In genomic region chr7:46386428-46387399, GRCh38 we compare ENCODE assay signal across 27 cellular contexts.
DNase-seq lines count a peak whose midpoint lies in the region; ATAC-seq, FAIRE-seq and TF ChIP-seq lines count a peak whose summit lies in the region.
"Had no signal": no experiment of that assay in that cellular context is flagged by ENCODE, and none has a peak within 500 bp of the region (broad histone marks: within the 10 kb centered on the region; RNA-seq: fewer than 3 reads in every experiment).

No MANE protein-coding gene starts in this region.

- H3K4me2 ChIP-seq in astrocyte (ENCODE audit: low read length), result peak overlapping the region; percentile 31
- H3K4me2 ChIP-seq: BLaER1 had no signal

- no peaks in the 10 kb centered on the region for H3K36me3 ChIP-seq in astrocyte (ENCODE audit: insufficient read depth, low read length)
- H3K36me3 ChIP-seq: adrenal gland, BLaER1, esophagus muscularis mucosa, transverse colon had no signal

- no peaks in the 10 kb centered on the region for H3K27me3 Mint-ChIP-seq in astrocyte (ENCODE audit: low read depth, unreplicated experiment)
- H3K27me3 Mint-ChIP-seq: activated CD4-positive, alpha-beta T cell treated with anti-CD3 and anti-CD28 coated beads, Interleukin-2, amount 10 ng/mL, durations not matched to agents 24 days and 14 days; central memory CD8-positive, alpha-beta T cell; naive B cell; T-cell had no signal

- no peak for FAIRE-seq in astrocyte (lab: Jason Lieb, UNC)
- no peak for FAIRE-seq in urothelium cell line (lab: Jason Lieb, UNC)
- FAIRE-seq: D721Med, GM12892 had no signal

- H3K4me3 Mint-ChIP-seq in astrocyte (ENCODE audit: unreplicated experiment), result no peak overlapping the region
- H3K4me3 Mint-ChIP-seq: activated CD4-positive, alpha-beta T cell treated with anti-CD3 and anti-CD28 coated beads, Interleukin-2, amount 10 ng/mL, durations not matched to agents 24 days and 14 days; central memory CD8-positive, alpha-beta T cell; naive B cell; T-cell had no signal

- no peak overlapping the region for H3K4me3 ChIP-seq in astrocyte (ENCODE audit: insufficient read depth, low read depth, low read length)
- H3K4me3 ChIP-seq: adrenal gland, BLaER1, esophagus muscularis mucosa, lung, transverse colon had no signal

- DNase-seq in HK-2 (ENCODE audit: unreplicated experiment), result peak; percentile 9
- peak; percentile 33 for DNase-seq in astrocyte (ENCODE audit: low read depth)
- DNase-seq in glomerular visceral epithelial cell (ENCODE audit: extremely low spot score), result peak; percentile 25
- DNase-seq in urothelium cell line (ENCODE audit: low spot score), result peak; percentile 45
- DNase-seq in T-helper 2 cell, result no peak
- no peak for DNase-seq in NCI-H1417 treated with DMSO at 0.1 percent for 48 hours (lab: John Stamatoyannopoulos, UW)
- DNase-seq: activated CD4-positive, alpha-beta T cell treated with anti-CD3 and anti-CD28 coated beads, Interleukin-2, amount 10 ng/mL, durations not matched to agents 24 days and 14 days; activated effector memory CD4-positive, alpha-beta T cell treated with anti-CD3 and anti-CD28 coated beads, Interleukin-2, amount 50 U/mL, for 16 hours; adrenal gland; effector CD8-positive, alpha-beta T cell; KBM-7; naive B cell; NCI-H2081; NK-92 treated with Interleukin-12 subunit alpha and Interleukin-12 subunit beta, amount 100 ng/mL, for 24 hours; stimulated activated CD4-positive, alpha-beta T cell treated with anti-CD3 and anti-CD28 coated beads, Interleukin-2, amount 100 ng/mL, for 24 hours; stimulated activated naive CD8-positive, alpha-beta T cell treated with anti-CD3 and anti-CD28 coated beads, Interleukin-15, Interleukin-2, amounts not matched to agents 100 U/mL and 50 U/mL, for 24 hours; T-cell; transverse colon had no signal

- peak overlapping the region; percentile 70 for H3K27ac Mint-ChIP-seq in astrocyte (ENCODE audit: unreplicated experiment)
- H3K27ac Mint-ChIP-seq: activated CD4-positive, alpha-beta T cell treated with anti-CD3 and anti-CD28 coated beads, Interleukin-2, amount 10 ng/mL, durations not matched to agents 24 days and 14 days; naive B cell; T-cell had no signal

- no peak for TF ChIP-seq CTCF in astrocyte (IDR thresholded peaks at IDR 0.05; ENCODE audit: insufficient read depth, low read depth, low read length)

- peaks cover 3% of the 10 kb centered on the region for H3K9me3 Mint-ChIP-seq in astrocyte (ENCODE audit: unreplicated experiment)
- H3K9me3 Mint-ChIP-seq: activated CD4-positive, alpha-beta T cell treated with anti-CD3 and anti-CD28 coated beads, Interleukin-2, amount 10 ng/mL, durations not matched to agents 24 days and 14 days had no signal

- peaks cover 27% of the 10 kb centered on the region for H3K4me1 Mint-ChIP-seq in astrocyte (ENCODE audit: low read depth, unreplicated experiment)
- H3K4me1 Mint-ChIP-seq: activated CD4-positive, alpha-beta T cell treated with anti-CD3 and anti-CD28 coated beads, Interleukin-2, amount 10 ng/mL, durations not matched to agents 24 days and 14 days; central memory CD8-positive, alpha-beta T cell; naive B cell; T-cell had no signal

- H4K20me1 ChIP-seq in astrocyte (ENCODE audit: insufficient read depth, low read length), result no peaks in the 10 kb centered on the region
- H4K20me1 ChIP-seq: BLaER1 had no signal

- H3K79me2 ChIP-seq in astrocyte (ENCODE audit: insufficient read depth, low read length), result no peaks in the 10 kb centered on the region
- H3K79me2 ChIP-seq: parathyroid adenoma had no signal

- no peaks in the 10 kb centered on the region for H3K36me3 Mint-ChIP-seq in astrocyte (ENCODE audit: low read depth, unreplicated experiment)
- H3K36me3 Mint-ChIP-seq: naive B cell, T-cell had no signal

- H3K27me3 ChIP-seq in astrocyte (ENCODE audit: insufficient read depth, low read length), result no peaks in the 10 kb centered on the region
- H3K27me3 ChIP-seq: adrenal gland, BLaER1, esophagus muscularis mucosa, transverse colon had no signal

- peaks cover 16% of the 10 kb centered on the region for H3K4me1 ChIP-seq in astrocyte (ENCODE audit: insufficient read depth, low read length)
- H3K4me1 ChIP-seq: BLaER1 had no signal

- peak overlapping the region; percentile 84 for H3K27ac ChIP-seq in astrocyte (ENCODE audit: low read depth, low read length)
- H3K27ac ChIP-seq: adrenal gland, BLaER1, esophagus muscularis mucosa, parathyroid adenoma, RWPE1, transverse colon had no signal

- H3K9ac ChIP-seq in astrocyte (ENCODE audit: low read length), result peak overlapping the region; percentile 50
- H3K9ac ChIP-seq: BLaER1, parathyroid adenoma had no signal

- ATAC-seq in esophagus mucosa, result no peak
- ATAC-seq: stimulated activated naive CD8-positive, alpha-beta T cell treated with anti-CD3 and anti-CD28 coated beads, Interleukin-15, Interleukin-2, amounts not matched to agents 100 U/mL and 50 U/mL, for 24 hours; T-cell had no signal

- no peak overlapping the region for H2AFZ ChIP-seq in astrocyte (ENCODE audit: low read depth, low read length)
- H2AFZ ChIP-seq: parathyroid adenoma had no signal

- H3K9me3 ChIP-seq in astrocyte (ENCODE audit: insufficient read depth, low read depth, low read length), result no peaks in the 10 kb centered on the region
- H3K9me3 ChIP-seq: adrenal gland, BLaER1, transverse colon had no signal

Comparison
In these comparisons a context has a peak if more than half of its experiments do, and no peak if none do; other contexts are left out.
1. DNase-seq: peak in HK-2 (single experiment), astrocyte (single experiment), glomerular visceral epithelial cell (single experiment) and urothelium cell line (single experiment); none in T-helper 2 cell (0 of 5) and NCI-H1417 treated with DMSO at 0.1 percent for 48 hours (single experiment).